Comparison of ENCODE assay signal across 9 cellular contexts in the genomic region with DNA sequence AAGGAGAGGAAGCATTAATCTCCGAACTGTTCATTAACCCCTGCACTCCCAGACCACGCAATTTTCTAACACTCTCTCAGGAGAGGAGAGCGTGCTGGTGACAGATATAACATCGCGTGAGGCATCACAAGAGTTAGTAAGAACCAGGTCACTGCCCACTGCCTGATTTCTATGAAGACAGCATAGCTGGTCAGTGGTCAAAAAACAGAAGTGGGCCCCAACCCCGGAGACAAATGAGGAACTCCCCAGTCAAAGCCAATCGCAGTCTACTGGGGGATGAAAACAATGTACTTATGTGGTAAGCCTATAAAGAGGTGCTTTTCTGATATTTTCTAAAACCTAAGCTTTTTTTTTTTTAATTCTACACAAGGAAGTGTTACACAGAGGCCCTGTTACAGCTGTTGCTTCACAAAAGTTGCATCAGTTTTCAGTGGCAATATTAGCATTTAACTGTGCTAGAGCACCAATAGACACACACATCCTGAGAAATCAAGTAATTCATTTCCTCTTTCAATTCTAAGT.
A peak's percentile ranks its signal among the peaks of the same experiment; 100 is the strongest.
DNase-seq lines count a peak whose midpoint lies in the region; ATAC-seq, FAIRE-seq and TF ChIP-seq lines count a peak whose summit lies in the region.
"Had no signal": no experiment of that assay in that cellular context is flagged by ENCODE, and none has a peak within 500 bp of the region (broad histone marks: within the 10 kb centered on the region; RNA-seq: fewer than 3 reads in every experiment).

No MANE protein-coding gene starts in this region.

- H2AFZ ChIP-seq in OCI-LY7 (ENCODE audit: low read length) = peak overlapping the region; percentile 90; the same call in 1 of the 2 replicates

- H3K79me2 ChIP-seq in OCI-LY7 (ENCODE audit: insufficient read depth, low read depth, low read length) = no peaks in the 10 kb centered on the region

- BruUV-seq in OCI-LY7 (replicated peaks; lab: Mats Ljungman, UMichigan) = no TSS peak

- DNase-seq in OCI-LY7 (ENCODE audit: low spot score) = peak; percentile 54
- DNase-seq in fibroblast of pulmonary artery (ENCODE audit: low read depth) = peak; percentile 56
- DNase-seq in sciatic nerve (ENCODE audit: low spot score) = no peak
- no peak for DNase-seq in stimulated activated CD4-positive, alpha-beta T cell treated with anti-CD3 and anti-CD28 coated beads, Interleukin-4, amount 100 ng/mL, for 24 hours
- no peak for DNase-seq in NCI-H748 treated with DMSO at 0.1 percent for 48 hours (lab: John Stamatoyannopoulos, UW)
- no peak for DNase-seq in HTR-8/SVneo (ENCODE audit: insufficient read length, low spot score)
- DNase-seq: NCI-H2227 treated with DMSO at 0.1 percent for 48 hours had no signal

- H3K27ac ChIP-seq in OCI-LY7 (ENCODE audit: low read depth, low read length, poor library complexity, severe bottlenecking) = peak overlapping the region; percentile 52

- no peak for FAIRE-seq in HTR-8/SVneo (lab: Jason Lieb, UNC)
- FAIRE-seq: endothelial cell of umbilical vein had no signal

- no peaks in the 10 kb centered on the region; the same call in 1 of the 2 replicates for H3K9me3 ChIP-seq in OCI-LY7 (ENCODE audit: low read length)

- POLR2A ChIA-PET in OCI-LY7 (lab: Charles Lee) = interaction anchor here (0.5 to 2.0 kb wide), 11 partner anchors 11 to 277 kb away, joined by 3 to 5 read pairs (median 3); no protein-coding TSS in a partner anchor

- peak overlapping the region; percentile 60 for H3K4me2 ChIP-seq in OCI-LY7 (ENCODE audit: low read length)

- ATAC-seq in GM19351 (IDR thresholded peaks at IDR 0.05; ENCODE audit: unreplicated experiment) = peak; percentile 43
- ATAC-seq in sciatic nerve = peak; percentile 84

- H3K4me1 ChIP-seq in OCI-LY7 (ENCODE audit: insufficient read depth, low read length, poor library complexity, severe bottlenecking) = peaks cover 62% of the 10 kb centered on the region

- H3K36me3 ChIP-seq in OCI-LY7 (ENCODE audit: insufficient read depth, low read length) = no peaks in the 10 kb centered on the region; the same call in 1 of the 2 replicates

- H3K4me3 ChIP-seq in OCI-LY7 (ENCODE audit: low read depth, low read length, poor library complexity, severe bottlenecking) (no peak overlapping the region), fibroblast of pulmonary artery (replicated peaks; ENCODE audit: low read depth, low read length) (no peak overlapping the region)

- no peak for TF ChIP-seq CTCF in OCI-LY7 (conservative IDR thresholded peaks at IDR 0.05; ENCODE audit: low read length)
- no peak for TF ChIP-seq CTCF in fibroblast of pulmonary artery (IDR thresholded peaks at IDR 0.05; ENCODE audit: low read length, missing control alignments)

- no peaks in the 10 kb centered on the region for H4K20me1 ChIP-seq in OCI-LY7 (ENCODE audit: insufficient read depth, low read length)

- intact Hi-C loops in OCI-LY7 (cut with micrococcal nuclease; ENCODE audit: unreplicated experiment) (loop anchor here (5.0 kb wide), 3 partner anchors 121 to 344 kb away; no protein-coding TSS in a partner anchor), sciatic nerve (cut with DNase I) (no loop called here)

- CTCF ChIA-PET in OCI-LY7 (lab: Charles Lee; ENCODE audit: unreplicated experiment) = no interaction called here

- no peaks in the 10 kb centered on the region for H3K9me2 ChIP-seq in OCI-LY7 (ENCODE audit: insufficient read depth, low read length)

Comparison
In these comparisons a context has a peak if more than half of its experiments do, and no peak if none do; other contexts are left out.
1. DNase-seq: peak in OCI-LY7 (single experiment) and fibroblast of pulmonary artery (single experiment); none in sciatic nerve (single experiment), stimulated activated CD4-positive, alpha-beta T cell treated with anti-CD3 and anti-CD28 coated beads, Interleukin-4, amount 100 ng/mL, for 24 hours (single experiment), NCI-H748 treated with DMSO at 0.1 percent for 48 hours (single experiment) and HTR-8/SVneo (single experiment).